ENCODE assay signal across 9 cellular contexts in the genomic region with DNA sequence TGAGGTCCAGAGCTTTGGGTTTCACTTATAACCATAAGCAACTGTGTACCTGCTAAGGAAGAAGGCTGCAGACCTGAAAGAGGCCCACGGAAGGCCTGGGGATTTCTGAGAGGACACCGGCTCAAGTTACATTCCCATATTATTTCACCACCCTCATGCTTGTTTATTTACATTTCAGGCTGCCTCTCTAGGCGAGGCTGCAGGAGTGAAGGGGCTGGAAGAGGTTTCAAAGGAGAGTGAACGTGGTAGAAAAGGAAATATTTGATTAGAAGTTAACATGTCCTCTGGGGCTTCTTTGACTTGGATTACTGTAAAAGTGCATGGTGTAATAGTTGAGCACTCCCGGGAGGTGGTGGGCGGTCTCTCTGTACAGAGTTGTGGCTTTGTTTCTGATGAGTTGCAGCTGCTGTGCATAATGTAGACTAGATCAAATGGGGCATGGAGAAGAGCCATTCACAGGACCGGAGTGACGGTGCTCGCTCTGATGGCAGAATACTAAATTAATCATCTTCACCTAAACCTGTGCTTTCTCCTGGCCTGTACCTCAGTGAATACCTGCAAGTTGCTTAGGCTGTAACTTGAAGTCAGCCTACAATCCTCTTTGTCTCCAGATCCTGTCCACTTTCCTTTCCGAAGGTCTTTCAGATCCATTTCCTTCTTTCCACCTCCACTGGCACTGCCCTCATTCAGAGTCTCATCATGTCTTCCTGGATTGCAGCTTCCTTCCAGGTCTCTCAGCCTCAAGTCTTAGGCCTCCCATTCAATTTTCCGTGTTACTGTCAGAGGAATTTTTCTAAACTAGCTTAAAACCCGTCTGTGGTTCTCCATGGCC. TPM values are rescaled to one million over a fixed set of nuclear protein-coding genes. Genes with fewer than 3 reads are reported as not detected.
DNase-seq lines count a peak whose midpoint lies in the region; ATAC-seq and TF ChIP-seq lines count a peak whose summit lies in the region.
"Had no signal": no experiment of that assay in that cellular context is flagged by ENCODE, and none has a peak within 500 bp of the region (broad histone marks: within the 10 kb centered on the region; RNA-seq: fewer than 3 reads in every experiment).

No MANE protein-coding gene starts in this region.

- H3K4me1 Mint-ChIP-seq in naive thymus-derived CD4-positive, alpha-beta T cell = peaks cover 30 to 52% (median 40%) of the 10 kb centered on the region in 7 donors

- ATAC-seq in Right ventricle myocardium inferior (peak; percentile 35), HG02610 (IDR thresholded peaks at IDR 0.05; ENCODE audit: unreplicated experiment) (no peak)
- no peak for ATAC-seq in naive thymus-derived CD4-positive, alpha-beta T cell

- no peak for TF ChIP-seq POLR2A in esophagus squamous epithelium (IDR thresholded peaks at IDR 0.05)

- H3K4me1 ChIP-seq in right atrium auricular region (peaks cover 0 to 42% of the 10 kb centered on the region in 2 donors), esophagus squamous epithelium (peaks cover 4 to 59% (median 25%) of the 10 kb centered on the region in 3 donors)
- peaks cover 20 to 39% of the 10 kb centered on the region in 2 donors for H3K4me1 ChIP-seq in naive thymus-derived CD4-positive, alpha-beta T cell (ENCODE audit: control insufficient read depth in 2 of 2, insufficient read depth in 2 of 2, low read length in 2 of 2)

- H3K36me3 Mint-ChIP-seq in naive thymus-derived CD4-positive, alpha-beta T cell = peaks cover 0 to 3% (median 0%) of the 10 kb centered on the region in 5 donors

- in situ Hi-C loops in astrocyte of the spinal cord (cut with HindIII; ENCODE audit: low sequenced_read_pairs) = no loop called here

- H3K27ac Mint-ChIP-seq in naive thymus-derived CD4-positive, alpha-beta T cell = peak overlapping the region in 8 of 9 donors; percentile 81 to 97 (median 94)

- TF ChIP-seq CTCF in right atrium auricular region (IDR thresholded peaks at IDR 0.05) (no peak), astrocyte of the spinal cord (IDR thresholded peaks at IDR 0.05; ENCODE audit: low read depth, low read length) (peak; percentile 3), esophagus squamous epithelium (IDR thresholded peaks at IDR 0.05) (no peak)

- WGBS in esophagus squamous epithelium, 2 donors = 65 to 73% methylated on average over 12 of the region's 12 CpGs

- no peaks in the 10 kb centered on the region for H3K27me3 Mint-ChIP-seq in naive thymus-derived CD4-positive, alpha-beta T cell

- CTCF ChIA-PET in naive thymus-derived CD4-positive, alpha-beta T cell (lab: Charles Lee) = interaction anchor here (2.9 kb wide), 1 partner anchor 37 kb away, joined by 10 read pairs; no protein-coding TSS in a partner anchor

- H3K4me3 ChIP-seq in right atrium auricular region (no peak overlapping the region), astrocyte of the spinal cord (ENCODE audit: low read depth, low read length) (no peak overlapping the region), esophagus squamous epithelium (no peak overlapping the region)
- no peak overlapping the region for H3K4me3 ChIP-seq in naive thymus-derived CD4-positive, alpha-beta T cell (ENCODE audit: low read length)

- H3K27ac ChIP-seq in right atrium auricular region (no peak overlapping the region), esophagus squamous epithelium (peak overlapping the region in 1 of 4 donors; percentile 0)
- H3K27ac ChIP-seq in naive thymus-derived CD4-positive, alpha-beta T cell (ENCODE audit: low read depth, low read length) = peak overlapping the region; percentile 81

- H3K27me3 ChIP-seq in right atrium auricular region (no peaks in the 10 kb centered on the region), esophagus squamous epithelium (no peaks in the 10 kb centered on the region)
- no peaks in the 10 kb centered on the region for H3K27me3 ChIP-seq in naive thymus-derived CD4-positive, alpha-beta T cell (ENCODE audit: control insufficient read depth in 2 of 2, insufficient read depth in 2 of 2, low read length in 2 of 2)

- H3K9me3 ChIP-seq in right atrium auricular region (no peaks in the 10 kb centered on the region), esophagus squamous epithelium (no peaks in the 10 kb centered on the region)
- no peaks in the 10 kb centered on the region for H3K9me3 ChIP-seq in naive thymus-derived CD4-positive, alpha-beta T cell (ENCODE audit: control insufficient read depth in 2 of 3, low read length in 3 of 3)

- DNase-seq in Right ventricle myocardium inferior (ENCODE audit: missing footprints) = peak; percentile 75
- no peak for DNase-seq in right atrium auricular region (ENCODE audit: low spot score)
- DNase-seq in NCI-H2196 treated with DMSO at 0.1 percent for 48 hours (lab: John Stamatoyannopoulos, UW; ENCODE audit: unreplicated experiment) = peak; percentile 40
- peak; percentile 85 for DNase-seq in astrocyte of the spinal cord (ENCODE audit: low read depth, low spot score)
- peak in 2 of 9 donors; percentile 3 to 51 for DNase-seq in naive thymus-derived CD4-positive, alpha-beta T cell
- DNase-seq in esophagus squamous epithelium (lab: John Stamatoyannopoulos, UW) = no peak
- DNase-seq in T-helper 9 cell = no peak

- peaks cover 0 to 4% (median 0%) of the 10 kb centered on the region in 11 donors for H3K9me3 Mint-ChIP-seq in naive thymus-derived CD4-positive, alpha-beta T cell

- no peaks in the 10 kb centered on the region for H3K36me3 ChIP-seq in right atrium auricular region
- H3K36me3 ChIP-seq in naive thymus-derived CD4-positive, alpha-beta T cell (ENCODE audit: control insufficient read depth in 2 of 3, insufficient read depth in 3 of 3, low read length in 3 of 3) = peaks cover 0 to 5% (median 0%) of the 10 kb centered on the region in 3 experiments
- H3K36me3 ChIP-seq in esophagus squamous epithelium = no peaks in the 10 kb centered on the region

- intact Hi-C loops in Right ventricle myocardium inferior (cut with DNase I) (no loop called here), esophagus squamous epithelium (cut with DNase I) (no loop called here)
- intact Hi-C loops in naive thymus-derived CD4-positive, alpha-beta T cell (cut with micrococcal nuclease) = loop anchor here (5.0 to 10.0 kb wide), 2 partner anchors 85 to 448 kb away; partner anchors contain the start of genes BLMH (in 1 of the 2) and CRLF3 (in 1 of the 2)

- H3K4me3 Mint-ChIP-seq in naive thymus-derived CD4-positive, alpha-beta T cell = peak overlapping the region in 9 of 10 donors; percentile 9 to 96 (median 44)

- POLR2A ChIA-PET in naive thymus-derived CD4-positive, alpha-beta T cell (lab: Charles Lee) = interaction anchor here (1.4 to 1.8 kb wide), 3 partner anchors 10 to 15 kb away, joined by 4 to 5 read pairs (median 5); no protein-coding TSS in a partner anchor

RNA-seq across cellular contexts. Expression of gene CPD, which starts 1.9 kb away (rescaled TPM):
- total RNA-seq in Right ventricle myocardium inferior = 20.2 TPM
- 10 to 100 TPM; 41.3 to 44.1 TPM for total RNA-seq in right atrium auricular region
- total RNA-seq in naive thymus-derived CD4-positive, alpha-beta T cell = 10 to 100 TPM; 16.5 to 52.9 (median 22.6) TPM
- polyA plus RNA-seq in naive thymus-derived CD4-positive, alpha-beta T cell = 10 to 100 TPM; 14.9 to 17.3 TPM
- total RNA-seq in esophagus squamous epithelium = 10 to 100 TPM; 36.9 to 63.6 (median 50.8) TPM

RNA-seq across cellular contexts. Expression of gene TMIGD1, which starts 43.0 kb away (rescaled TPM):
- total RNA-seq in Right ventricle myocardium inferior (not detected), right atrium auricular region (not detected), esophagus squamous epithelium (not detected)
- total RNA-seq in naive thymus-derived CD4-positive, alpha-beta T cell = not detected
- polyA plus RNA-seq in naive thymus-derived CD4-positive, alpha-beta T cell = not detected
- polyA plus RNA-seq: adipose tissue had no signal

Comparison
In these comparisons a context has a peak if more than half of its experiments do, and no peak if none do; other contexts are left out.
1. DNase-seq: peak in Right ventricle myocardium inferior (single experiment), NCI-H2196 treated with DMSO at 0.1 percent for 48 hours (single experiment) and astrocyte of the spinal cord (single experiment); none in right atrium auricular region (single experiment), esophagus squamous epithelium (single experiment) and T-helper 9 cell (single experiment).
2. intact Hi-C loops: an anchor here in naive thymus-derived CD4-positive, alpha-beta T cell (5.0 to 10.0 kb wide); none called in Right ventricle myocardium inferior and esophagus squamous epithelium.